In genomic region chr7:15889501-15889900, GRCh38 we compare ENCODE assay signal across 9 cellular contexts.
DNase-seq lines count a peak whose midpoint lies in the region; TF ChIP-seq lines count a peak whose summit lies in the region.
"Had no signal": no experiment of that assay in that cellular context is flagged by ENCODE, and none has a peak within 500 bp of the region (broad histone marks: within the 10 kb centered on the region; RNA-seq: fewer than 3 reads in every experiment).

No MANE protein-coding gene starts in this region.

- no peak overlapping the region for H3K4me3 ChIP-seq in SJCRH30
- no peak overlapping the region for H3K4me3 ChIP-seq in cardiac muscle cell

- no peaks in the 10 kb centered on the region for H3K9me3 ChIP-seq in SJCRH30 (replicated peaks)
- no peaks in the 10 kb centered on the region for H3K9me3 ChIP-seq in cardiac muscle cell (ENCODE audit: low read depth)

- H3K36me3 Mint-ChIP-seq in type B pancreatic cell: no peaks in the 10 kb centered on the region
- no peaks in the 10 kb centered on the region for H3K36me3 Mint-ChIP-seq in activated T-helper 2 cell treated with anti-CD3 and anti-CD28 coated beads, Interferon-gamma antibody, Interleukin-2, Interleukin-4, amounts not matched to agents 10 μg/mL and 5 μg/mL and 100 μg/mL, durations not matched to agents 14 hours and 24 hours and 36 hours (ENCODE audit: low read depth)
- H3K36me3 Mint-ChIP-seq: activated naive CD4-positive, alpha-beta T cell treated with anti-CD3 and anti-CD28 coated beads, Interleukin-2, amount 50 U/mL, for 24 hours had no signal

- TF ChIP-seq CTCF in cardiac muscle cell (IDR thresholded peaks at IDR 0.05; ENCODE audit: low read depth, low read length) (peak; percentile 30), type B pancreatic cell (conservative IDR thresholded peaks at IDR 0.05) (peak; percentile 49)

- H3K27ac Mint-ChIP-seq in type B pancreatic cell: no peak overlapping the region
- H3K27ac Mint-ChIP-seq in activated T-helper 2 cell treated with anti-CD3 and anti-CD28 coated beads, Interferon-gamma antibody, Interleukin-2, Interleukin-4, amounts not matched to agents 10 μg/mL and 5 μg/mL and 100 μg/mL, durations not matched to agents 14 hours and 24 hours and 36 hours: no peak overlapping the region
- H3K27ac Mint-ChIP-seq: activated naive CD4-positive, alpha-beta T cell treated with anti-CD3 and anti-CD28 coated beads, Interleukin-2, amount 50 U/mL, for 24 hours had no signal

- H3K9me3 Mint-ChIP-seq in type B pancreatic cell: peaks cover 3% of the 10 kb centered on the region
- peaks cover 1% of the 10 kb centered on the region for H3K9me3 Mint-ChIP-seq in activated T-helper 2 cell treated with anti-CD3 and anti-CD28 coated beads, Interferon-gamma antibody, Interleukin-2, Interleukin-4, amounts not matched to agents 10 μg/mL and 5 μg/mL and 100 μg/mL, durations not matched to agents 14 hours and 24 hours and 36 hours
- H3K9me3 Mint-ChIP-seq: activated naive CD4-positive, alpha-beta T cell treated with anti-CD3 and anti-CD28 coated beads, Interleukin-2, amount 50 U/mL, for 24 hours had no signal

- H3K4me1 Mint-ChIP-seq in type B pancreatic cell (ENCODE audit: unreplicated experiment): no peaks in the 10 kb centered on the region
- H3K4me1 Mint-ChIP-seq in activated T-helper 2 cell treated with anti-CD3 and anti-CD28 coated beads, Interferon-gamma antibody, Interleukin-2, Interleukin-4, amounts not matched to agents 10 μg/mL and 5 μg/mL and 100 μg/mL, durations not matched to agents 14 hours and 24 hours and 36 hours (ENCODE audit: low read depth): no peaks in the 10 kb centered on the region
- H3K4me1 Mint-ChIP-seq: activated naive CD4-positive, alpha-beta T cell treated with anti-CD3 and anti-CD28 coated beads, Interleukin-2, amount 50 U/mL, for 24 hours had no signal

- DNase-seq in SIG-M5 treated with dmso at 0.1 percent for 504 hours (lab: John Stamatoyannopoulos, UW; ENCODE audit: unreplicated experiment): peak; percentile 17
- DNase-seq in SIG-M5 (lab: John Stamatoyannopoulos, UW): no peak
- peak; percentile 11 to 36 for DNase-seq in SJCRH30
- peak in 1 of 2 donors; percentile 13 for DNase-seq in cardiac muscle cell (ENCODE audit: low read depth in 1 of 2, low spot score in 1 of 2)
- no peak for DNase-seq in type B pancreatic cell (ENCODE audit: extremely low spot score, unreplicated experiment)
- no peak for DNase-seq in activated T-helper 2 cell treated with anti-CD3 and anti-CD28 coated beads, Interferon-gamma antibody, Interleukin-2, Interleukin-4, amounts not matched to agents 10 μg/mL and 5 μg/mL and 100 μg/mL, durations not matched to agents 14 hours and 24 hours and 36 hours (ENCODE audit: low spot score)
- DNase-seq in nucleus accumbens (lab: John Stamatoyannopoulos, UW): no peak
- DNase-seq in amygdala (lab: John Stamatoyannopoulos, UW): no peak

- peaks cover 12% of the 10 kb centered on the region for H3K4me1 ChIP-seq in SJCRH30
- no peaks in the 10 kb centered on the region for H3K4me1 ChIP-seq in cardiac muscle cell (ENCODE audit: low read depth)

- no peak overlapping the region for H3K4me3 Mint-ChIP-seq in type B pancreatic cell
- H3K4me3 Mint-ChIP-seq in activated T-helper 2 cell treated with anti-CD3 and anti-CD28 coated beads, Interferon-gamma antibody, Interleukin-2, Interleukin-4, amounts not matched to agents 10 μg/mL and 5 μg/mL and 100 μg/mL, durations not matched to agents 14 hours and 24 hours and 36 hours (ENCODE audit: low read depth): no peak overlapping the region
- H3K4me3 Mint-ChIP-seq: activated naive CD4-positive, alpha-beta T cell treated with anti-CD3 and anti-CD28 coated beads, Interleukin-2, amount 50 U/mL, for 24 hours had no signal

- H3K36me3 ChIP-seq in SJCRH30: no peaks in the 10 kb centered on the region
- H3K36me3 ChIP-seq in cardiac muscle cell: no peaks in the 10 kb centered on the region

- no peaks in the 10 kb centered on the region for H3K27me3 Mint-ChIP-seq in type B pancreatic cell
- no peaks in the 10 kb centered on the region for H3K27me3 Mint-ChIP-seq in activated T-helper 2 cell treated with anti-CD3 and anti-CD28 coated beads, Interferon-gamma antibody, Interleukin-2, Interleukin-4, amounts not matched to agents 10 μg/mL and 5 μg/mL and 100 μg/mL, durations not matched to agents 14 hours and 24 hours and 36 hours (ENCODE audit: low read depth)
- H3K27me3 Mint-ChIP-seq: activated naive CD4-positive, alpha-beta T cell treated with anti-CD3 and anti-CD28 coated beads, Interleukin-2, amount 50 U/mL, for 24 hours had no signal

- H3K27ac ChIP-seq in SJCRH30: no peak overlapping the region
- no peak overlapping the region for H3K27ac ChIP-seq in cardiac muscle cell

- H3K27me3 ChIP-seq in SJCRH30 (no peaks in the 10 kb centered on the region), cardiac muscle cell (no peaks in the 10 kb centered on the region)

- intact Hi-C loops in activated T-helper 2 cell treated with anti-CD3 and anti-CD28 coated beads, Interferon-gamma antibody, Interleukin-2, Interleukin-4, amounts not matched to agents 10 μg/mL and 5 μg/mL and 100 μg/mL, durations not matched to agents 14 hours and 24 hours and 36 hours (cut with micrococcal nuclease): no loop called here

Comparison
In these comparisons a context has a peak if more than half of its experiments do, and no peak if none do; other contexts are left out.
1. DNase-seq: peak in SIG-M5 treated with dmso at 0.1 percent for 504 hours (single experiment) and SJCRH30 (2 of 2); none in SIG-M5 (single experiment), type B pancreatic cell (single experiment), activated T-helper 2 cell treated with anti-CD3 and anti-CD28 coated beads, Interferon-gamma antibody, Interleukin-2, Interleukin-4, amounts not matched to agents 10 μg/mL and 5 μg/mL and 100 μg/mL, durations not matched to agents 14 hours and 24 hours and 36 hours (single experiment), nucleus accumbens (0 of 56) and amygdala (0 of 56).